Comparison of ENCODE assay signal across 14 cellular contexts in the genomic region with DNA sequence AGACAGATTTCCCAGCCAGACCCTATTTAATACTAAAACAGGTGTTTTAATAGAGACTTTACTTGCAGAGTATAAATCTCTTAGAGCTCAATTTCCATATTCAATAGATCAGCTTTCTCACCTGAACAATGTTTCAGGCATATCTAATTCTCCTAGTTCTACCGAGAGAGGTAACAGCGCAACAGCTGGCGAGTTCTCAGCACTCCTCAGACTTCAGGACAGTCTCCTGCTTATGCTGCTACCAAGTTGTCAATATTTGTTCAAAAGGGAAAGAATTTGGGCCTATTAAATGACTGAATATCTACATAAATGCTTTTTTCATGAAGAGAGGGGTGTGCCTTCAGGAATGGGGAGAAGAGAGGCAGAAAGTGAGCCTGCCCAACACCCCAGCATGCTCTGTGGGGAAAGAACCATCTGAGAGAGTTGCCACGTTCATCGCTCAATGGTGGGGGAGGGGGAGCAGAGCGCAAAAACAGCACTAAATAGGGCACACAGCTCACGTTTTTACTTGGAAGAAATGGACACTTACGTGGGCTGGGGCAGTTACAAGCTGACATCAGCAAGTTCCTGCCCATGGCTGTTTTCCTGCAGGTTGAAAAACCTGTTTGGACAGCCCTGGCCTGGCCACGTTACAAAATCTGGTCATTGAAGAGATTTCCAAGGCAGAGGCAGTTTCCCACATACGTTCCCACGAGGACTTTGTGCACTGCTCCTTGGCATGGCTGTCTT. TPM values are rescaled to one million over a fixed set of nuclear protein-coding genes. Genes with fewer than 3 reads are reported as not detected.
DNase-seq lines count a peak whose midpoint lies in the region; ATAC-seq and TF ChIP-seq lines count a peak whose summit lies in the region.
"Had no signal": no experiment of that assay in that cellular context is flagged by ENCODE, and none has a peak within 500 bp of the region (broad histone marks: within the 10 kb centered on the region; RNA-seq: fewer than 3 reads in every experiment).

No MANE protein-coding gene starts in this region.

- intact Hi-C loops in PC-9 (cut with micrococcal nuclease; ENCODE audit: unreplicated experiment), result loop anchor here (5.0 kb wide), 1 partner anchor 74 kb away; no protein-coding TSS in a partner anchor
- intact Hi-C loops in sigmoid colon (cut with DNase I), result no loop called here

- H3F3A ChIP-seq in PC-9 (ENCODE audit: insufficient read depth, low read depth), result peaks cover 100% of the 10 kb centered on the region

- H3K36me3 ChIP-seq in PC-9 (ENCODE audit: low read depth) (peaks cover 94% of the 10 kb centered on the region), hepatocyte (replicated peaks; ENCODE audit: insufficient read depth, low read depth) (peaks cover 20% of the 10 kb centered on the region), sigmoid colon (peaks cover 29 to 91% (median 49%) of the 10 kb centered on the region in 4 donors)

- H3K4me3 ChIP-seq in PC-9, result no peak overlapping the region; the same call in 1 of the 2 replicates
- no peak overlapping the region for H3K4me3 ChIP-seq in hepatocyte
- H3K4me3 ChIP-seq in sigmoid colon, result no peak overlapping the region
- H3K4me3 ChIP-seq: SJSA1 had no signal

- H4K20me1 ChIP-seq in PC-9 (ENCODE audit: insufficient read depth) (peaks cover 82% of the 10 kb centered on the region), hepatocyte (ENCODE audit: insufficient read depth, poor library complexity, severe bottlenecking) (peaks cover 27% of the 10 kb centered on the region)

- H3K27me3 ChIP-seq in PC-9 (ENCODE audit: insufficient read depth, low read depth) (no peaks in the 10 kb centered on the region), hepatocyte (no peaks in the 10 kb centered on the region), sigmoid colon (no peaks in the 10 kb centered on the region)
- H3K27me3 ChIP-seq: SJSA1 had no signal

- H3K4me2 ChIP-seq in PC-9, result peak overlapping the region; percentile 50
- no peak overlapping the region for H3K4me2 ChIP-seq in hepatocyte

- no peaks in the 10 kb centered on the region for H3K9me2 ChIP-seq in PC-9 (ENCODE audit: insufficient read depth)
- no peaks in the 10 kb centered on the region for H3K9me2 ChIP-seq in hepatocyte (replicated peaks; ENCODE audit: insufficient read depth)

- no peak for TF ChIP-seq EP300 in sigmoid colon (IDR thresholded peaks at IDR 0.05)

- ATAC-seq in HG03521 (IDR thresholded peaks at IDR 0.05; ENCODE audit: unreplicated experiment) (no peak), HG03439 (IDR thresholded peaks at IDR 0.05; ENCODE audit: unreplicated experiment) (no peak)
- ATAC-seq: activated CD4-positive, CD25-positive, alpha-beta regulatory T cell treated with anti-CD3 and anti-CD28 coated beads, Interleukin-2, amount 50 U/mL, for 24 hours had no signal

- 61% methylated on average over 11 of the region's 11 CpGs for WGBS in hepatocyte (ENCODE audit: low lambda C conversion rate, missing lambda C conversion rate)
- 27 to 70% methylated on average over 11 of the region's 11 CpGs for WGBS in sigmoid colon, 2 donors

- H3K9me3 ChIP-seq in PC-9 (ENCODE audit: insufficient read depth, low read depth) (no peaks in the 10 kb centered on the region), hepatocyte (ENCODE audit: low read depth) (no peaks in the 10 kb centered on the region), sigmoid colon (no peaks in the 10 kb centered on the region)
- H3K9me3 ChIP-seq: SJSA1 had no signal

- H3K79me2 ChIP-seq in PC-9 (ENCODE audit: low read depth), result peaks cover 100% of the 10 kb centered on the region
- H3K79me2 ChIP-seq in hepatocyte, result peaks cover 97% of the 10 kb centered on the region

- H3K4me1 ChIP-seq in PC-9 (replicated peaks; ENCODE audit: insufficient read depth), result peaks cover 100% of the 10 kb centered on the region
- peaks cover 20% of the 10 kb centered on the region for H3K4me1 ChIP-seq in hepatocyte (ENCODE audit: insufficient read depth)
- no peaks in the 10 kb centered on the region for H3K4me1 ChIP-seq in sigmoid colon

- no peak for TF ChIP-seq POLR2A in sigmoid colon (IDR thresholded peaks at IDR 0.05)

- DNase-seq in DMS53 (lab: John Stamatoyannopoulos, UW) (peak; percentile 53), DMS53 treated with DMSO at 0.1 percent for 48 hours (lab: John Stamatoyannopoulos, UW; ENCODE audit: unreplicated experiment) (no peak), PC-9 (peak; percentile 65 to 89), hepatocyte (ENCODE audit: low spot score) (no peak), sigmoid colon (peak; percentile 18), NCI-H1417 (lab: John Stamatoyannopoulos, UW) (no peak)
- DNase-seq: 8988T; NCI-H526; stimulated activated CD4-positive, alpha-beta T cell treated with anti-CD3 and anti-CD28 coated beads, Interleukin-2, amount 100 ng/mL, for 48 hours; substantia nigra had no signal

- BruUV-seq in PC-9 (replicated peaks; lab: Mats Ljungman, UMichigan), result no TSS peak

- H3K27ac ChIP-seq in PC-9 (peak overlapping the region; percentile 81), hepatocyte (peak overlapping the region; percentile 82), sigmoid colon (no peak overlapping the region)
- H3K27ac ChIP-seq: SJSA1 had no signal

- CTCF ChIA-PET in PC-9 (lab: Charles Lee), result no interaction called here

- POLR2A ChIA-PET in PC-9 (lab: Charles Lee; ENCODE audit: unreplicated experiment), result interaction anchor here (0.6 kb wide), 3 partner anchors 209 to 631 kb away, joined by 3 to 10 read pairs (median 4); a partner anchor contains a TSS

- TF ChIP-seq CTCF in PC-9 (conservative IDR thresholded peaks at IDR 0.05), result no peak
- TF ChIP-seq CTCF in hepatocyte (IDR thresholded peaks at IDR 0.05; ENCODE audit: poor library complexity), result no peak
- no peak for TF ChIP-seq CTCF in sigmoid colon (IDR thresholded peaks at IDR 0.05)

- H2AFZ ChIP-seq in PC-9 (no peak overlapping the region), hepatocyte (no peak overlapping the region)

RNA-seq across cellular contexts. Expression of a gene that starts 38.0 kb away (rescaled TPM):
- total RNA-seq in PC-9 (2021) (231 and 240 TPM in 2 replicates), hepatocyte (395 and 399 TPM in 2 replicates), sigmoid colon (10 to 100 TPM; 33.5 to 46.0 (median 38.3) TPM)
- polyA plus RNA-seq in hepatocyte (616 and 623 TPM in 2 replicates), sigmoid colon (100 to 1,000 TPM; 214 to 333 (median 262) TPM)

Comparison
In these comparisons a context has a peak if more than half of its experiments do, and no peak if none do; other contexts are left out.
1. DNase-seq: peak in DMS53 (single experiment), PC-9 (2 of 2) and sigmoid colon (single experiment); none in DMS53 treated with DMSO at 0.1 percent for 48 hours (single experiment), hepatocyte (single experiment) and NCI-H1417 (0 of 3).
2. H3K27ac ChIP-seq: peak in PC-9 (single experiment) and hepatocyte (single experiment); none in sigmoid colon (0 of 4).